ENCODE assay signal across 18 cellular contexts in genomic region chr1:63611231-63611630, GRCh38. TPM values are rescaled to one million over a fixed set of nuclear protein-coding genes. Genes with fewer than 3 reads are reported as not detected.
A peak's percentile ranks its signal among the peaks of the same experiment; 100 is the strongest.
DNase-seq lines count a peak whose midpoint lies in the region; FAIRE-seq and TF ChIP-seq lines count a peak whose summit lies in the region.
"Had no signal": no experiment of that assay in that cellular context is flagged by ENCODE, and none has a peak within 500 bp of the region (broad histone marks: within the 10 kb centered on the region; RNA-seq: fewer than 3 reads in every experiment).

No MANE protein-coding gene starts in this region.

- in situ Hi-C loops in brain microvascular endothelial cell (cut with HindIII; ENCODE audit: low pct_ligation_motif_present, low sequenced_read_pairs), result no loop called here

- DNase-seq in H54 (ENCODE audit: insufficient read length, low spot score) (peak; percentile 49), RPMI7951 (ENCODE audit: low read depth) (peak; percentile 61), iPS-NIHi7 (ENCODE audit: extremely low spot score) (peak; percentile 51), renal cortical epithelial cell (ENCODE audit: low read depth) (peak; percentile 64), RKO (ENCODE audit: low spot score) (no peak), brain microvascular endothelial cell (no peak), OCI-M2 (lab: John Stamatoyannopoulos, UW; ENCODE audit: unreplicated experiment) (no peak)
- DNase-seq in activated CD4-positive, alpha-beta T cell treated with anti-CD3 and anti-CD28 coated beads, Interleukin-2, amount 10 ng/mL, durations not matched to agents 24 days and 14 days, result no peak
- DNase-seq: activated CD4-positive, alpha-beta T cell treated with anti-CD3 and anti-CD28 coated beads, Interleukin-2, amount 50 U/mL, for 4 hours; activated T-cell treated with anti-CD3 and anti-CD28 coated beads, Interleukin-2, amount 50 U/mL, for 24 hours; CD8-positive, alpha-beta memory T cell; hippocampal formation; NCI-H2029; NCI-H69; pancreas; stimulated activated naive CD4-positive, alpha-beta T cell treated with Interleukin-2 at 50 U/mL for 16 hours had no signal

- intact Hi-C loops in activated CD4-positive, alpha-beta T cell treated with anti-CD3 and anti-CD28 coated beads, Interleukin-2, amount 10 ng/mL, durations not matched to agents 24 days and 14 days (cut with micrococcal nuclease), result loop anchor here (10.0 kb wide), 1 partner anchor 164 kb away; the partner anchor contains the start of gene ROR1

- TF ChIP-seq POLR2A in H54 (IDR thresholded peaks at IDR 0.05; ENCODE audit: low read depth, low read length), result no peak

- no peaks in the 10 kb centered on the region for H3K36me3 Mint-ChIP-seq in activated CD4-positive, alpha-beta T cell treated with anti-CD3 and anti-CD28 coated beads, Interleukin-2, amount 10 ng/mL, durations not matched to agents 24 days and 14 days (ENCODE audit: low read depth)
- H3K36me3 Mint-ChIP-seq: activated naive CD4-positive, alpha-beta T cell treated with anti-CD3 and anti-CD28 coated beads, Interleukin-2, amount 50 U/mL, for 24 hours; CD8-positive, alpha-beta memory T cell had no signal

- peak; percentile 85 for FAIRE-seq in H54 (lab: Jason Lieb, UNC)
- FAIRE-seq: GM12878, pancreas had no signal

- no peak overlapping the region for H3K27ac Mint-ChIP-seq in activated CD4-positive, alpha-beta T cell treated with anti-CD3 and anti-CD28 coated beads, Interleukin-2, amount 10 ng/mL, durations not matched to agents 24 days and 14 days
- H3K27ac Mint-ChIP-seq: activated naive CD4-positive, alpha-beta T cell treated with anti-CD3 and anti-CD28 coated beads, Interleukin-2, amount 50 U/mL, for 24 hours; activated T-cell treated with anti-CD3 and anti-CD28 coated beads, Interleukin-2, amount 50 U/mL, for 24 hours had no signal

- no peaks in the 10 kb centered on the region for H3K9me3 Mint-ChIP-seq in activated CD4-positive, alpha-beta T cell treated with anti-CD3 and anti-CD28 coated beads, Interleukin-2, amount 10 ng/mL, durations not matched to agents 24 days and 14 days
- H3K9me3 Mint-ChIP-seq: activated naive CD4-positive, alpha-beta T cell treated with anti-CD3 and anti-CD28 coated beads, Interleukin-2, amount 50 U/mL, for 24 hours; activated T-cell treated with anti-CD3 and anti-CD28 coated beads, Interleukin-2, amount 50 U/mL, for 24 hours; CD8-positive, alpha-beta memory T cell had no signal

- H3K36me3 ChIP-seq in brain microvascular endothelial cell (replicated peaks), result no peaks in the 10 kb centered on the region
- H3K36me3 ChIP-seq: pancreas had no signal

- no peaks in the 10 kb centered on the region for H3K27me3 ChIP-seq in brain microvascular endothelial cell (replicated peaks)
- H3K27me3 ChIP-seq: pancreas had no signal

- no peak overlapping the region for H3K4me3 ChIP-seq in brain microvascular endothelial cell (ENCODE audit: low read depth, low read length)
- H3K4me3 ChIP-seq: GM12878, pancreas had no signal

- no peak for TF ChIP-seq CTCF in brain microvascular endothelial cell (IDR thresholded peaks at IDR 0.05; ENCODE audit: low read depth, low read length, missing control alignments)

- peaks cover 8% of the 10 kb centered on the region for H3K4me1 Mint-ChIP-seq in activated CD4-positive, alpha-beta T cell treated with anti-CD3 and anti-CD28 coated beads, Interleukin-2, amount 10 ng/mL, durations not matched to agents 24 days and 14 days

- no peak overlapping the region for H3K27ac ChIP-seq in brain microvascular endothelial cell
- H3K27ac ChIP-seq: pancreas had no signal

- H3K4me3 Mint-ChIP-seq in activated CD4-positive, alpha-beta T cell treated with anti-CD3 and anti-CD28 coated beads, Interleukin-2, amount 10 ng/mL, durations not matched to agents 24 days and 14 days, result no peak overlapping the region
- H3K4me3 Mint-ChIP-seq: activated naive CD4-positive, alpha-beta T cell treated with anti-CD3 and anti-CD28 coated beads, Interleukin-2, amount 50 U/mL, for 24 hours; activated T-cell treated with anti-CD3 and anti-CD28 coated beads, Interleukin-2, amount 50 U/mL, for 24 hours; CD8-positive, alpha-beta memory T cell had no signal

- H3K27me3 Mint-ChIP-seq in activated CD4-positive, alpha-beta T cell treated with anti-CD3 and anti-CD28 coated beads, Interleukin-2, amount 10 ng/mL, durations not matched to agents 24 days and 14 days, result no peaks in the 10 kb centered on the region
- H3K27me3 Mint-ChIP-seq: activated naive CD4-positive, alpha-beta T cell treated with anti-CD3 and anti-CD28 coated beads, Interleukin-2, amount 50 U/mL, for 24 hours; activated T-cell treated with anti-CD3 and anti-CD28 coated beads, Interleukin-2, amount 50 U/mL, for 24 hours; CD8-positive, alpha-beta memory T cell had no signal

RNA-seq across cellular contexts. Expression of gene PGM1, which starts 18.0 kb away (rescaled TPM):
- 140 and 171 TPM in 2 replicates for total RNA-seq in RPMI7951 (2014; rRNA removed; shearing (Covaris generic))
- 99.7 and 152 TPM in 2 replicates for total RNA-seq in renal cortical epithelial cell
- 47.3 and 47.9 TPM in 2 replicates for total RNA-seq in activated CD4-positive, alpha-beta T cell treated with anti-CD3 and anti-CD28 coated beads, Interleukin-2, amount 10 ng/mL, durations not matched to agents 24 days and 14 days

Comparison
In these comparisons a context has a peak if more than half of its experiments do, and no peak if none do; other contexts are left out.
1. DNase-seq: peak in H54 (single experiment), RPMI7951 (single experiment), iPS-NIHi7 (single experiment) and renal cortical epithelial cell (single experiment); none in RKO (single experiment), brain microvascular endothelial cell (single experiment), activated CD4-positive, alpha-beta T cell treated with anti-CD3 and anti-CD28 coated beads, Interleukin-2, amount 10 ng/mL, durations not matched to agents 24 days and 14 days (single experiment) and OCI-M2 (single experiment).